In genomic region chr16:56425439-56425832, GRCh38 we compare ENCODE assay signal across 8 cellular contexts. TPM values are rescaled to one million over a fixed set of nuclear protein-coding genes. Genes with fewer than 3 reads are reported as not detected.
DNase-seq lines count a peak whose midpoint lies in the region; ATAC-seq and TF ChIP-seq lines count a peak whose summit lies in the region.

Gene AMFR (minus strand): TSS chr16:56425545. CDS start chr16:56425327, 218 bp downstream.

- H3K9me3 Mint-ChIP-seq in Calu3 (ENCODE audit: low read depth, unreplicated experiment), result no peaks in the 10 kb centered on the region
- no peaks in the 10 kb centered on the region for H3K9me3 Mint-ChIP-seq in activated naive CD4-positive, alpha-beta T cell treated with anti-CD3 and anti-CD28 coated beads for 36 hours

- H3K27me3 Mint-ChIP-seq in Calu3 (ENCODE audit: unreplicated experiment), result no peaks in the 10 kb centered on the region
- no peaks in the 10 kb centered on the region for H3K27me3 Mint-ChIP-seq in activated naive CD4-positive, alpha-beta T cell treated with anti-CD3 and anti-CD28 coated beads for 36 hours (ENCODE audit: low read depth)

- peak within 1 kb of the TSS; percentile 87 for H3K27ac Mint-ChIP-seq in Calu3 (ENCODE audit: unreplicated experiment)
- peak within 1 kb of the TSS; percentile 34 for H3K27ac Mint-ChIP-seq in activated naive CD4-positive, alpha-beta T cell treated with anti-CD3 and anti-CD28 coated beads for 36 hours

- peak; percentile 61 for ATAC-seq in GM19395 (IDR thresholded peaks at IDR 0.05; ENCODE audit: unreplicated experiment)
- ATAC-seq in HG03520 (IDR thresholded peaks at IDR 0.05; ENCODE audit: unreplicated experiment), result peak; percentile 73
- peak; percentile 99 for ATAC-seq in gastroesophageal sphincter

- H3K36me3 ChIP-seq in gastroesophageal sphincter, result peaks cover 0 to 9% of the 10 kb centered on the region in 2 donors
- peaks cover 3% of the 10 kb centered on the region for H3K36me3 ChIP-seq in neutrophil

- peaks cover 0 to 44% (median 8%) of the 10 kb centered on the region in 3 donors for H3K4me1 ChIP-seq in gastroesophageal sphincter
- H3K4me1 ChIP-seq in neutrophil (ENCODE audit: control insufficient read depth in 1 of 2, insufficient read depth in 1 of 2, low read depth in 1 of 2, low read length in 1 of 2), result peaks cover 18 to 22% of the 10 kb centered on the region in 2 experiments

- no CpG with 5 or more reads among the region's 57 CpGs for WGBS in gastroesophageal sphincter (ENCODE audit: low coverage in 1 of 2), 2 donors

- CTCF ChIA-PET in Calu3 (lab: Charles Lee), result no interaction called here
- CTCF ChIA-PET in activated naive CD4-positive, alpha-beta T cell treated with anti-CD3 and anti-CD28 coated beads for 36 hours (lab: Charles Lee), result no interaction called here

- H3K9me3 ChIP-seq in gastroesophageal sphincter, result no peaks in the 10 kb centered on the region
- no peaks in the 10 kb centered on the region for H3K9me3 ChIP-seq in neutrophil

- H3K4me1 Mint-ChIP-seq in Calu3 (ENCODE audit: low read depth, unreplicated experiment), result peaks cover 39% of the 10 kb centered on the region
- peaks cover 29% of the 10 kb centered on the region for H3K4me1 Mint-ChIP-seq in activated naive CD4-positive, alpha-beta T cell treated with anti-CD3 and anti-CD28 coated beads for 36 hours (ENCODE audit: low read depth)

- TF ChIP-seq POLR2A in Raji (IDR thresholded peaks at IDR 0.05; ENCODE audit: insufficient read depth, low read depth, low read length), result 0 out of 2 replicates have a peak, but pooled peaks have one; percentile 51
- TF ChIP-seq POLR2A in gastroesophageal sphincter (IDR thresholded peaks at IDR 0.05), result peak; percentile 2 to 31

- peaks cover 20% of the 10 kb centered on the region for H3K36me3 Mint-ChIP-seq in Calu3 (ENCODE audit: insufficient read depth, unreplicated experiment)
- peaks cover 1% of the 10 kb centered on the region for H3K36me3 Mint-ChIP-seq in activated naive CD4-positive, alpha-beta T cell treated with anti-CD3 and anti-CD28 coated beads for 36 hours (ENCODE audit: low read depth)

- TF ChIP-seq CTCF in Calu3 (IDR thresholded peaks at IDR 0.05; ENCODE audit: unreplicated experiment) (peak; percentile 66), gastroesophageal sphincter (IDR thresholded peaks at IDR 0.05) (peak in 3 of 4 experiments; percentile 63 to 87 (median 87)), neutrophil (IDR thresholded peaks at IDR 0.05) (peak; percentile 72)

- H3K4me3 ChIP-seq in gastroesophageal sphincter, result peak within 1 kb of the TSS; percentile 93 to 96
- H3K4me3 ChIP-seq in neutrophil (ENCODE audit: low read depth in 1 of 2, low read length in 1 of 2), result peak within 1 kb of the TSS; percentile 77 to 81

- DNase-seq in Calu3, result peak; percentile 88
- peak; percentile 53 for DNase-seq in activated naive CD4-positive, alpha-beta T cell treated with anti-CD3 and anti-CD28 coated beads for 36 hours
- peak; percentile 72 for DNase-seq in superior temporal gyrus (ENCODE audit: extremely low spot score)

- peak within 1 kb of the TSS; percentile 94 for H3K4me3 Mint-ChIP-seq in Calu3 (ENCODE audit: low read depth, unreplicated experiment)
- H3K4me3 Mint-ChIP-seq in activated naive CD4-positive, alpha-beta T cell treated with anti-CD3 and anti-CD28 coated beads for 36 hours, result peak within 1 kb of the TSS; percentile 88

- no TSS peak for BruUV-seq in Calu3 (replicated peaks; lab: Mats Ljungman, UMichigan)

- no peaks in the 10 kb centered on the region for H3K27me3 ChIP-seq in gastroesophageal sphincter
- no peaks in the 10 kb centered on the region for H3K27me3 ChIP-seq in neutrophil

- no peak for TF ChIP-seq EP300 in gastroesophageal sphincter (IDR thresholded peaks at IDR 0.05)

- intact Hi-C loops in Calu3 (cut with micrococcal nuclease; ENCODE audit: unreplicated experiment), result no loop called here
- intact Hi-C loops in activated naive CD4-positive, alpha-beta T cell treated with anti-CD3 and anti-CD28 coated beads for 36 hours (cut with micrococcal nuclease), result loop anchor here (2.0 to 10.0 kb wide), 2 partner anchors 69 to 231 kb away; partner anchors contain the start of gene GNAO1

- H3K27ac ChIP-seq in gastroesophageal sphincter (peak within 1 kb of the TSS; percentile 76 to 96 (median 95)), neutrophil (peak within 1 kb of the TSS; percentile 71)

RNA-seq across cellular contexts. Expression of gene AMFR, which starts in this region (rescaled TPM):
- 108 and 116 TPM in 2 replicates for total RNA-seq in Calu3 (2022)
- total RNA-seq in activated naive CD4-positive, alpha-beta T cell treated with anti-CD3 and anti-CD28 coated beads for 36 hours, result 10 to 100 TPM; 26.7 to 33.0 TPM
- total RNA-seq in gastroesophageal sphincter, result 100 to 1,000 TPM; 172 to 216 (median 194) TPM

Comparison
In these comparisons a context has a peak if more than half of its experiments do, and no peak if none do; other contexts are left out.
1. Peak in every context shown above with its lines: DNase-seq, ATAC-seq, H3K4me3 ChIP-seq and H3K27ac ChIP-seq.